In the genomic region with DNA sequence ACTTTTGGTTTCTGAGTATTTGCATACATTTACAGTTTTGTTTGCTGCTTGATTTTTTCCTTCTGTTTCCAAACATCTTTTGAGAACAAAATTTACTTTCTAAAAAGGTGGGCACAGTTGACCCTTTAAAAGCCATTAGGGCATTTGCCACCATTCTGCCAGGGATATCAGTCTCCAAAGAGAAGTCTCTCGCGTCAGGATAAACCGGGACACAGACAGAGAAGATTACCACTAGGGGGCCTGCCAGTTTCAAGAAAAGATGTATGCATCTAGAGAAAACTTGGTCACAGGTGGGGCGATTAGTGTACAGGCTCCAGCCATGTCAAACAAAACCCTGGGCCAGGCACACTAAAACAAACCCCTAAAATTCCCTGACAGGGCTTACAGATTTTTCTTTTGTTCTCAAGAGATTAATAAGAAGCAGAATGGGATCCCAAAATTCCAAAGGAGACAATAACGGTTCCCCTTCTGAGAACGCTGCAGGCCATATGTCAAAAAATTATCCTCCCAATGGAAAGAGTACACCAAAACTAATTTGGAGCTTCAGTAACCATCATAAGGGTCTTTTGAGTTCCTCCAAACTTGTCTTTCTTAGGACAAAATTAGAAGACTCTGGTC, we compare ENCODE assay signal across 8 cellular contexts. TPM values are rescaled to one million over a fixed set of nuclear protein-coding genes. Genes with fewer than 3 reads are reported as not detected.
DNase-seq lines count a peak whose midpoint lies in the region; ATAC-seq and TF ChIP-seq lines count a peak whose summit lies in the region.

No MANE protein-coding gene starts in this region.

- H3K27me3 ChIP-seq in cardiac muscle cell (no peaks in the 10 kb centered on the region), right atrium auricular region (no peaks in the 10 kb centered on the region), SU-DHL-6 (ENCODE audit: low read length) (no peaks in the 10 kb centered on the region), stomach (peaks cover 0 to 7% (median 0%) of the 10 kb centered on the region in 3 donors)

- TF ChIP-seq CTCF in cardiac muscle cell (IDR thresholded peaks at IDR 0.05; ENCODE audit: low read depth, low read length), result peak; percentile 74
- peak in 1 of 2 donors; percentile 47 for TF ChIP-seq CTCF in right atrium auricular region (IDR thresholded peaks at IDR 0.05)
- peak; percentile 59 for TF ChIP-seq CTCF in SU-DHL-6 (IDR thresholded peaks at IDR 0.05; ENCODE audit: insufficient read depth, low read length, poor library complexity, severe bottlenecking)
- TF ChIP-seq CTCF in stomach (IDR thresholded peaks at IDR 0.05), result peak in 4 of 7 experiments; percentile 21 to 44 (median 34)

- WGBS in stomach, 5 donors, result 40 to 48% (median 43%) methylated on average over 6 of the region's 6 CpGs

- no peaks in the 10 kb centered on the region for H3K9me2 ChIP-seq in SU-DHL-6 (replicated peaks; ENCODE audit: insufficient read depth, low read length)

- H3K4me3 ChIP-seq in cardiac muscle cell (no peak overlapping the region), right atrium auricular region (no peak overlapping the region), SU-DHL-6 (ENCODE audit: insufficient read depth, low read length, poor library complexity, severe bottlenecking) (no peak overlapping the region), stomach (no peak overlapping the region)

- H2AFZ ChIP-seq in SU-DHL-6 (ENCODE audit: low read depth, low read length, severe bottlenecking), result no peak overlapping the region

- intact Hi-C loops in head of caudate nucleus (cut with DNase I) (loop anchor here (10.0 kb wide), 1 partner anchor 170 kb away; no protein-coding TSS in a partner anchor), stomach (cut with DNase I; ENCODE audit: low total_unique reads) (no loop called here)

- H3K4me1 ChIP-seq in cardiac muscle cell (ENCODE audit: low read depth) (no peaks in the 10 kb centered on the region), right atrium auricular region (no peaks in the 10 kb centered on the region), stomach (no peaks in the 10 kb centered on the region)

- no peaks in the 10 kb centered on the region for H3F3A ChIP-seq in SU-DHL-6 (ENCODE audit: insufficient read depth)

- H3K27ac ChIP-seq in cardiac muscle cell, result no peak overlapping the region
- no peak overlapping the region for H3K27ac ChIP-seq in right atrium auricular region
- H3K27ac ChIP-seq in SU-DHL-6 (ENCODE audit: low read depth, low read length), result no peak overlapping the region
- H3K27ac ChIP-seq in stomach, result no peak overlapping the region

- H3K4me2 ChIP-seq in SU-DHL-6 (ENCODE audit: low read depth, low read length, poor library complexity, severe bottlenecking), result no peak overlapping the region

- no peak for TF ChIP-seq POLR2A in stomach (IDR thresholded peaks at IDR 0.05)

- DNase-seq in cardiac muscle cell (ENCODE audit: low read depth in 1 of 2, low spot score in 1 of 2), result peak; percentile 59 to 71
- DNase-seq in right atrium auricular region (ENCODE audit: low spot score), result no peak
- DNase-seq in KG1 (lab: John Stamatoyannopoulos, UW), result peak; percentile 31
- DNase-seq in head of caudate nucleus, result peak in 41 of 42 donors; percentile 13 to 93 (median 76)
- peak; percentile 29 for DNase-seq in stomach
- no peak for DNase-seq in activated naive CD4-positive, alpha-beta T cell (lab: John Stamatoyannopoulos, UW)

- no peaks in the 10 kb centered on the region for H3K9me3 ChIP-seq in cardiac muscle cell (ENCODE audit: low read depth)
- no peaks in the 10 kb centered on the region for H3K9me3 ChIP-seq in right atrium auricular region
- no peaks in the 10 kb centered on the region for H3K9me3 ChIP-seq in SU-DHL-6 (ENCODE audit: insufficient read depth, low read length)
- no peaks in the 10 kb centered on the region for H3K9me3 ChIP-seq in stomach

- H4K20me1 ChIP-seq in SU-DHL-6 (ENCODE audit: low read depth, low read length), result no peaks in the 10 kb centered on the region

- H3K36me3 ChIP-seq in cardiac muscle cell (no peaks in the 10 kb centered on the region), right atrium auricular region (no peaks in the 10 kb centered on the region), SU-DHL-6 (ENCODE audit: low read length) (no peaks in the 10 kb centered on the region), stomach (no peaks in the 10 kb centered on the region)

- no peak for TF ChIP-seq EP300 in stomach (IDR thresholded peaks at IDR 0.05)

- H3K79me2 ChIP-seq in SU-DHL-6 (ENCODE audit: insufficient read depth, low read length), result no peaks in the 10 kb centered on the region

- no peak for ATAC-seq in GM19397 (IDR thresholded peaks at IDR 0.05; ENCODE audit: unreplicated experiment)

- H3K9ac ChIP-seq in SU-DHL-6 (ENCODE audit: low read length), result no peak overlapping the region

RNA-seq across cellular contexts. Expression of gene PABPC3, which starts 10.7 kb away (rescaled TPM):
- 0.04 TPM in 1 of 2 replicates, not detected in the other for total RNA-seq in cardiac muscle cell
- polyA plus RNA-seq in cardiac muscle cell, result 0.06 TPM in 1 of 2 replicates, not detected in the other
- total RNA-seq in right atrium auricular region, result not detected
- total RNA-seq in stomach, result under 1 TPM in 1 of 5 donors, not detected in 4; 0.29 TPM
- polyA plus RNA-seq in stomach, result under 1 TPM in 1 of 3 donors, not detected in 2; 0.08 TPM

Comparison
In these comparisons a context has a peak if more than half of its experiments do, and no peak if none do; other contexts are left out.
1. DNase-seq: peak in cardiac muscle cell (2 of 2), KG1 (single experiment), head of caudate nucleus (41 of 42) and stomach (single experiment); none in right atrium auricular region (single experiment) and activated naive CD4-positive, alpha-beta T cell (0 of 4).